8 cellular contexts compared by ENCODE assay signal in genomic region chr12:88141774-88142609, GRCh38. TPM values are rescaled to one million over a fixed set of nuclear protein-coding genes. Genes with fewer than 3 reads are reported as not detected.
DNase-seq lines count a peak whose midpoint lies in the region; ATAC-seq and TF ChIP-seq lines count a peak whose summit lies in the region.

Gene CEP290 (minus strand): TSS chr12:88142088. CDS start chr12:88141307, 781 bp downstream.
Gene TMTC3 (plus strand): TSS chr12:88142307. CDS start chr12:88148316, 6,009 bp downstream.

- no peak within 1 kb of the TSS for H2BK15ac ChIP-seq in H9 (ENCODE audit: low read depth, low read length)

- H2BK5ac ChIP-seq in H9 (ENCODE audit: insufficient read length, low read length) = no peak within 1 kb of the TSS

- peaks cover 32 to 35% of the 10 kb centered on the region in 2 experiments for H3K4me1 Mint-ChIP-seq in H9
- peaks cover 26 to 30% of the 10 kb centered on the region in 2 donors for H3K4me1 Mint-ChIP-seq in natural killer cell treated with Interleukin-12 subunit alpha and Interleukin-12 subunit beta and Interleukin-15 and Interleukin-18, amount 100 ng/mL, for 72 hours (ENCODE audit: low read depth in 2 of 2)

- H3K9ac ChIP-seq in ES-I3 (ENCODE audit: low read depth, low read length) (peak within 1 kb of the TSS; percentile 92), H9 (ENCODE audit: extremely low read depth, insufficient read length, low read length) (peak within 1 kb of the TSS; percentile 93)

- no peaks in the 10 kb centered on the region for H3K27me3 Mint-ChIP-seq in H9 (ENCODE audit: low read depth)
- no peaks in the 10 kb centered on the region for H3K27me3 Mint-ChIP-seq in natural killer cell treated with Interleukin-12 subunit alpha and Interleukin-12 subunit beta and Interleukin-15 and Interleukin-18, amount 100 ng/mL, for 72 hours

- H3K56ac ChIP-seq in H9 (ENCODE audit: insufficient read length, low read depth, low read length) = no peak within 1 kb of the TSS

- H3K36me3 ChIP-seq in ES-I3 (ENCODE audit: insufficient read depth, low read length) = no peaks in the 10 kb centered on the region

- H3K36me3 Mint-ChIP-seq in H9 (ENCODE audit: insufficient read depth in 1 of 3, low read depth in 3 of 3) = peaks cover 0 to 10% (median 0%) of the 10 kb centered on the region in 3 experiments; a peak in 3 of 7 replicates
- peaks cover 17% of the 10 kb centered on the region for H3K36me3 Mint-ChIP-seq in natural killer cell treated with Interleukin-12 subunit alpha and Interleukin-12 subunit beta and Interleukin-15 and Interleukin-18, amount 100 ng/mL, for 72 hours

- H4K5ac ChIP-seq in H9 (ENCODE audit: insufficient read length, low read depth, low read length) = no peak within 1 kb of the TSS

- no peak within 1 kb of the TSS for H2AK5ac ChIP-seq in H9 (ENCODE audit: insufficient read length, low read length)

- H3K9me3 ChIP-seq in ES-I3 (ENCODE audit: control insufficient read depth, insufficient read depth, low read length) (no peaks in the 10 kb centered on the region), H9 (ENCODE audit: control insufficient read depth, low read depth, low read length) (no peaks in the 10 kb centered on the region)

- peak; percentile 99 to 100 for ATAC-seq in natural killer cell treated with Interleukin-12 subunit alpha and Interleukin-12 subunit beta and Interleukin-15 and Interleukin-18, amount 100 ng/mL, for 72 hours

- no peak within 1 kb of the TSS for H2BK20ac ChIP-seq in H9 (ENCODE audit: low read depth, low read length, poor library complexity, severe bottlenecking)

- H4K8ac ChIP-seq in H9 (replicated peaks; ENCODE audit: insufficient read length, low read depth, low read length) = no peak within 1 kb of the TSS

- H3K27ac Mint-ChIP-seq in H9 = peak within 1 kb of the TSS; percentile 65 to 94 (median 80); a peak in 6 of 7 replicates
- H3K27ac Mint-ChIP-seq in natural killer cell treated with Interleukin-12 subunit alpha and Interleukin-12 subunit beta and Interleukin-15 and Interleukin-18, amount 100 ng/mL, for 72 hours = peak within 1 kb of the TSS; percentile 75 to 92

- no peak within 1 kb of the TSS for H4K91ac ChIP-seq in H9 (ENCODE audit: insufficient read length, low read depth, low read length)

- H3K4me2 ChIP-seq in H9 (ENCODE audit: insufficient read depth, insufficient read length, low read length) = peak within 1 kb of the TSS; percentile 75

- TF ChIP-seq CTCF in H9 (conservative IDR thresholded peaks at IDR 0.05) (no peak), fibroblast of the aortic adventitia (IDR thresholded peaks at IDR 0.05; ENCODE audit: insufficient read depth, low read length) (no peak)

- no peak within 1 kb of the TSS for H3K27ac ChIP-seq in H9 (ENCODE audit: insufficient read length, low read depth, low read length)

- H4K20me1 ChIP-seq in H9 (ENCODE audit: control insufficient read depth, insufficient read depth, insufficient read length) = no peaks in the 10 kb centered on the region

- peak within 1 kb of the TSS; percentile 97 for H3K4me3 ChIP-seq in fibroblast of the aortic adventitia (ENCODE audit: low read depth, low read length)

- H3K27me3 ChIP-seq in H9 (ENCODE audit: insufficient read depth, low read length) = no peaks in the 10 kb centered on the region

- no peaks in the 10 kb centered on the region for H3K79me1 ChIP-seq in H9 (ENCODE audit: insufficient read depth, low read depth, low read length, poor library complexity, severe bottlenecking)

- peak within 1 kb of the TSS; percentile 60 for H2AFZ ChIP-seq in H9 (ENCODE audit: low read length)

- no peak within 1 kb of the TSS for H2BK120ac ChIP-seq in H9 (ENCODE audit: low read depth, low read length, poor library complexity, severe bottlenecking)

- no peaks in the 10 kb centered on the region for H3K9me3 Mint-ChIP-seq in H9
- H3K9me3 Mint-ChIP-seq in natural killer cell treated with Interleukin-12 subunit alpha and Interleukin-12 subunit beta and Interleukin-15 and Interleukin-18, amount 100 ng/mL, for 72 hours = no peaks in the 10 kb centered on the region

- no peak within 1 kb of the TSS for H3K23ac ChIP-seq in H9 (ENCODE audit: insufficient read length, low read depth, low read length)

- H3K18ac ChIP-seq in H9 (ENCODE audit: insufficient read length, low read depth, low read length) = peak within 1 kb of the TSS; percentile 83

- H3T11ph ChIP-seq in H9 (ENCODE audit: low read length) = no peak within 1 kb of the TSS

- H3K14ac ChIP-seq in H9 (ENCODE audit: insufficient read depth, low read length) = peak within 1 kb of the TSS; percentile 81

- DNase-seq in H9 (peak; percentile 100), M059J (ENCODE audit: low read depth) (peak; percentile 100), fibroblast of the aortic adventitia (ENCODE audit: low read depth) (peak; percentile 99)
- DNase-seq in activated effector memory CD4-positive, alpha-beta T cell treated with anti-CD3 and anti-CD28 coated beads, Interleukin-2, amount 50 U/mL, for 16 hours = peak; percentile 98
- DNase-seq in natural killer cell treated with Interleukin-12 subunit alpha and Interleukin-12 subunit beta and Interleukin-15 and Interleukin-18, amount 100 ng/mL, for 72 hours (ENCODE audit: low spot score) = peak; percentile 95
- DNase-seq in stimulated activated naive CD4-positive, alpha-beta T cell treated with Interleukin-2 at 50 U/mL for 16 hours (lab: John Stamatoyannopoulos, UW) = peak; percentile 95

- H3K4me3 Mint-ChIP-seq in H9 = peak within 1 kb of the TSS; percentile 88 to 97
- H3K4me3 Mint-ChIP-seq in natural killer cell treated with Interleukin-12 subunit alpha and Interleukin-12 subunit beta and Interleukin-15 and Interleukin-18, amount 100 ng/mL, for 72 hours = peak within 1 kb of the TSS; percentile 93

- H3K79me2 ChIP-seq in H9 (ENCODE audit: insufficient read depth, low read length) = peaks cover 5% of the 10 kb centered on the region; the same call in 1 of the 2 replicates

- H3K23me2 ChIP-seq in H9 (ENCODE audit: insufficient read length, low read depth, low read length, poor library complexity, severe bottlenecking) = no peaks in the 10 kb centered on the region

- no peak within 1 kb of the TSS for H2BK12ac ChIP-seq in H9 (ENCODE audit: insufficient read length, low read depth, low read length)

- no CpG with 5 or more reads among the region's 49 CpGs for WGBS in H9 (ENCODE audit: extremely low coverage, insufficient read length, low lambda C conversion rate)

- H3K4me1 ChIP-seq in ES-I3 (ENCODE audit: insufficient read depth, low read length) (peaks cover 29% of the 10 kb centered on the region), H9 (ENCODE audit: insufficient read depth, low read length) (peaks cover 5% of the 10 kb centered on the region; the same call in 1 of the 2 replicates)

- peak; percentile 83 for TF ChIP-seq POLR2A in Raji (IDR thresholded peaks at IDR 0.05; ENCODE audit: insufficient read depth, low read depth, low read length)

- H3K4ac ChIP-seq in H9 (ENCODE audit: low read depth, low read length) = no peak within 1 kb of the TSS

RNA-seq across cellular contexts. Expression of gene CEP290, which starts in this region (rescaled TPM):
- total RNA-seq in H9 (2021) (10.0 and 12.8 TPM in 2 replicates), fibroblast of the aortic adventitia (ENCODE audit: low replicate concordance) (20.2 and 70.5 TPM in 2 replicates)
- total RNA-seq in M059J (2014; rRNA removed; shearing (Covaris generic)) = 8.8 and 26.8 TPM in 2 replicates
- total RNA-seq in natural killer cell treated with Interleukin-12 subunit alpha and Interleukin-12 subunit beta and Interleukin-15 and Interleukin-18, amount 100 ng/mL, for 72 hours = 10 to 100 TPM; 12.6 to 22.2 TPM

RNA-seq across cellular contexts. Expression of gene TMTC3, which starts in this region (rescaled TPM):
- total RNA-seq in H9 (2021) (37.7 and 40.1 TPM in 2 replicates), fibroblast of the aortic adventitia (ENCODE audit: low replicate concordance) (18.3 and 65.3 TPM in 2 replicates)
- total RNA-seq in M059J (2014; rRNA removed; shearing (Covaris generic)) = 20.6 and 21.6 TPM in 2 replicates
- total RNA-seq in natural killer cell treated with Interleukin-12 subunit alpha and Interleukin-12 subunit beta and Interleukin-15 and Interleukin-18, amount 100 ng/mL, for 72 hours = 1 to 10 TPM; 7.9 to 8.6 TPM
